ENCODE assay signal across 22 cellular contexts in the genomic region with DNA sequence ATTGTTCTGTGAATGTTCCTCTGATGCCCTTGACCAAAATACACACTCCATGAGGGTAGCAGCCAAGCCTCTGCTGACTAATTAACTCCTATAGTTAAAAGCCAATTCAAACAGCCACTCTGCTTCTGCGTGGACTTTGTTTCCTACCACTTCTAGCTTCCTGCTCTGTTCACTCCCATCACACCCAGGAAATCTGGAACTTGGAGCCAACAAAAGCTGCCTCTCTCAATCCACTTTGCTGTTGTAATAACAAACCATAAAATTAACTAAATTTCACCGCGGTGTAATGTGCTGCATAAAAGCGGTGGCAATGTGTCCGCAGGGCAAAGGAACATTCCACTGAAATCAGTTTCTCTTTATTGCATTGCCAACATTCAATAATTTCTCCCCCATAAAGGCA.
"Had no signal": no experiment of that assay in that cellular context is flagged by ENCODE, and none has a peak within 500 bp of the region (broad histone marks: within the 10 kb centered on the region; RNA-seq: fewer than 3 reads in every experiment).

No MANE protein-coding gene starts in this region.

- H3K4me3 ChIP-seq: adrenal gland, SK-N-MC had no signal

- H3K27ac ChIP-seq: adrenal gland, SK-N-MC, WERI-Rb-1 had no signal

- H3K9me3 ChIP-seq: adrenal gland had no signal

- DNase-seq: activated CD4-positive, alpha-beta memory T cell treated with anti-CD3 and anti-CD28 coated beads, Interleukin-2, amount 10 ng/mL, durations not matched to agents 7 days and 5 days; activated CD4-positive, alpha-beta T cell treated with anti-CD3 and anti-CD28 coated beads for 36 hours; activated CD4-positive, alpha-beta T cell treated with anti-CD3 and anti-CD28 coated beads, Interleukin-2, amount 50 U/mL, for 1 hour; activated gamma-delta T cell treated with Interleukin-2 at 50 U/mL for 16 hours; activated naive CD4-positive, alpha-beta T cell treated with anti-CD3 and anti-CD28 coated beads, Interleukin-2, amount 50 U/mL, for 16 hours; activated naive CD8-positive, alpha-beta T cell treated with anti-CD3 and anti-CD28 coated beads, Interleukin-2, amount 10 ng/mL, durations not matched to agents 7 days and 5 days; activated T-cell treated with anti-CD3 and anti-CD28 coated beads for 4 hours; activated T-cell treated with anti-CD3 and anti-CD28 coated beads, Interleukin-2, amount 50 U/mL, for 72 hours; adrenal gland; anterior cingulate cortex; NCI-H1105 treated with DMSO at 0.1 percent for 48 hours; NCI-H1436 treated with DMSO at 0.1 percent for 48 hours; NCI-H187 treated with DMSO at 0.1 percent for 48 hours; NCI-H2107; NCI-H2171 treated with DMSO at 0.1 percent for 48 hours; NCI-H226; NCI-H526; NCI-H774; T-cell; T-helper 2 cell; WERI-Rb-1 had no signal

- H3K27me3 ChIP-seq: adrenal gland had no signal

- H3K36me3 ChIP-seq: adrenal gland, WERI-Rb-1 had no signal

- H3K4me1 ChIP-seq: adrenal gland had no signal
